Comparison of ENCODE assay signal across 9 cellular contexts in genomic region chr10:88979153-88979562, GRCh38. TPM values are rescaled to one million over a fixed set of nuclear protein-coding genes. Genes with fewer than 3 reads are reported as not detected.
DNase-seq lines count a peak whose midpoint lies in the region; ATAC-seq and TF ChIP-seq lines count a peak whose summit lies in the region.
"Had no signal": no experiment of that assay in that cellular context is flagged by ENCODE, and none has a peak within 500 bp of the region (broad histone marks: within the 10 kb centered on the region; RNA-seq: fewer than 3 reads in every experiment).

No MANE protein-coding gene starts in this region.

- H3K9me3 ChIP-seq in adipocyte (ENCODE audit: control insufficient read depth, low read length) (no peaks in the 10 kb centered on the region), skeletal muscle tissue (ENCODE audit: control insufficient read depth in 3 of 3, low read length in 3 of 3) (no peaks in the 10 kb centered on the region)

- H3K27me3 ChIP-seq in GM23338 (ENCODE audit: insufficient read depth), result no peaks in the 10 kb centered on the region
- no peaks in the 10 kb centered on the region for H3K27me3 ChIP-seq in adipocyte (replicated peaks; ENCODE audit: control insufficient read depth, insufficient read depth, low read length)
- no peaks in the 10 kb centered on the region for H3K27me3 ChIP-seq in skeletal muscle tissue (ENCODE audit: control insufficient read depth in 3 of 3, insufficient read depth in 3 of 3, low read length in 3 of 3)

- H3F3A ChIP-seq in GM23338 (replicated peaks; ENCODE audit: low read depth), result no peaks in the 10 kb centered on the region

- no peaks in the 10 kb centered on the region for H3K4me1 ChIP-seq in GM23338 (ENCODE audit: insufficient read depth)
- peaks cover 35% of the 10 kb centered on the region for H3K4me1 ChIP-seq in adipocyte (ENCODE audit: control insufficient read depth, insufficient read depth, low read length)
- peaks cover 4 to 23% (median 12%) of the 10 kb centered on the region in 3 donors for H3K4me1 ChIP-seq in skeletal muscle tissue (ENCODE audit: control insufficient read depth in 3 of 3, insufficient read depth in 3 of 3, low read length in 3 of 3)

- no peak overlapping the region for H3K9ac ChIP-seq in adipocyte (ENCODE audit: low read length)
- peak overlapping the region in 1 of 3 donors; percentile 2 for H3K9ac ChIP-seq in skeletal muscle tissue (ENCODE audit: low read depth in 1 of 3, low read length in 3 of 3)

- H3K79me2 ChIP-seq in GM23338 (replicated peaks; ENCODE audit: insufficient read depth), result no peaks in the 10 kb centered on the region

- no peak overlapping the region for H3K4me3 Mint-ChIP-seq in GM23338
- H3K4me3 Mint-ChIP-seq: activated T-helper 1 cell treated with anti-CD3 and anti-CD28 coated beads, Interleukin-12 subunit alpha, Interleukin-12 subunit beta, Interleukin-2, Interleukin-4 antibody, amounts not matched to agents 30 ng/mL and 10 ng/mL and 1 ng/mL, durations not matched to agents 14 hours and 24 hours and 36 hours had no signal

- H3K27me3 Mint-ChIP-seq in GM23338 (ENCODE audit: insufficient read depth, low read depth, poor library complexity), result no peaks in the 10 kb centered on the region

- H3K4me1 Mint-ChIP-seq in GM23338, result peaks cover 4% of the 10 kb centered on the region; the same call in 2 of the 3 replicates

- no peak overlapping the region for H3K4me2 ChIP-seq in GM23338

- H3K36me3 Mint-ChIP-seq in GM23338 (ENCODE audit: low read depth), result no peaks in the 10 kb centered on the region

- no peaks in the 10 kb centered on the region for H3K9me2 ChIP-seq in GM23338 (ENCODE audit: insufficient read depth)

- H3K27ac Mint-ChIP-seq in GM23338, result no peak overlapping the region
- H3K27ac Mint-ChIP-seq: activated T-helper 1 cell treated with anti-CD3 and anti-CD28 coated beads, Interleukin-12 subunit alpha, Interleukin-12 subunit beta, Interleukin-2, Interleukin-4 antibody, amounts not matched to agents 30 ng/mL and 10 ng/mL and 1 ng/mL, durations not matched to agents 14 hours and 24 hours and 36 hours had no signal

- no peaks in the 10 kb centered on the region for H4K20me1 ChIP-seq in GM23338 (replicated peaks; ENCODE audit: insufficient read depth)

- TF ChIP-seq CTCF in GM23338 (conservative IDR thresholded peaks at IDR 0.05; ENCODE audit: low read depth in 2 of 2), result no peak

- H3K27ac ChIP-seq in GM23338 (ENCODE audit: low read depth) (no peak overlapping the region), skeletal muscle tissue (ENCODE audit: low read depth, low read length) (peak overlapping the region; percentile 65)

- DNase-seq in GM23338 (ENCODE audit: low spot score) (no peak), adipocyte (ENCODE audit: low read depth) (peak; percentile 83), left ventricle myocardium superior (peak; percentile 56), SKM-1 (lab: John Stamatoyannopoulos, UW; ENCODE audit: unreplicated experiment) (no peak), NCI-H1105 (lab: John Stamatoyannopoulos, UW) (no peak)

- peak; percentile 61 for ATAC-seq in GM23338
- ATAC-seq in left ventricle myocardium superior, result peak; percentile 75
- ATAC-seq in GM18519 (IDR thresholded peaks at IDR 0.05; ENCODE audit: low FRiP score, unreplicated experiment), result no peak
- no peak for ATAC-seq in HG03521 (IDR thresholded peaks at IDR 0.05; ENCODE audit: unreplicated experiment)

- no peaks in the 10 kb centered on the region for H3K9me3 Mint-ChIP-seq in GM23338
- H3K9me3 Mint-ChIP-seq: activated T-helper 1 cell treated with anti-CD3 and anti-CD28 coated beads, Interleukin-12 subunit alpha, Interleukin-12 subunit beta, Interleukin-2, Interleukin-4 antibody, amounts not matched to agents 30 ng/mL and 10 ng/mL and 1 ng/mL, durations not matched to agents 14 hours and 24 hours and 36 hours had no signal

- H3K36me3 ChIP-seq in GM23338 (ENCODE audit: insufficient read depth), result no peaks in the 10 kb centered on the region
- H3K36me3 ChIP-seq in adipocyte (ENCODE audit: control insufficient read depth, insufficient read depth, low read length, severe bottlenecking), result peaks cover 4% of the 10 kb centered on the region
- no peaks in the 10 kb centered on the region for H3K36me3 ChIP-seq in skeletal muscle tissue (ENCODE audit: control insufficient read depth in 3 of 3, insufficient read depth in 3 of 3, low read length in 3 of 3)

- H2AFZ ChIP-seq in GM23338, result no peak overlapping the region

- H3K4me3 ChIP-seq in GM23338 (no peak overlapping the region), adipocyte (ENCODE audit: low read length) (peak overlapping the region; percentile 46), skeletal muscle tissue (ENCODE audit: low read length in 3 of 3) (peak overlapping the region in 1 of 3 donors; percentile 26)

- intact Hi-C loops in left ventricle myocardium superior (cut with micrococcal nuclease), result no loop called here

TF ChIP-seq in GM23338, 12 proteins besides CTCF, POLR2A, EP300 and RAD21:
- TF ChIP-seq REST (IDR thresholded peaks at IDR 0.05; ENCODE audit: unreplicated experiment) (no peak), STAT1 (IDR thresholded peaks at IDR 0.05; ENCODE audit: unreplicated experiment) (no peak), ZNF331 (CRISPR knock-in tag; IDR thresholded peaks at IDR 0.05; ENCODE audit: low read depth) (no peak)

RNA-seq across cellular contexts. Expression of gene FAS, which starts 11.4 kb away (rescaled TPM):
- total RNA-seq in GM23338 (2014; rRNA removed; shearing (Covaris generic)), result 3.1 and 4.3 TPM in 2 replicates
- 3.1 and 3.5 TPM in 2 replicates for polyA plus RNA-seq in GM23338 (2016; fragmentation: Nextera tagmentation; extraction: Ambion mirVana)
- total RNA-seq in left ventricle myocardium superior, result 4.0 TPM
- 8.4 TPM for total RNA-seq in skeletal muscle tissue

RNA-seq across cellular contexts. Expression of gene ACTA2, which starts 26.6 kb away (rescaled TPM):
- total RNA-seq in GM23338 (2014; rRNA removed; shearing (Covaris generic)), result 2.4 and 9.4 TPM in 2 replicates
- polyA plus RNA-seq in GM23338 (2016; fragmentation: Nextera tagmentation; extraction: Ambion mirVana), result 3.4 and 3.9 TPM in 2 replicates
- total RNA-seq in left ventricle myocardium superior (53.5 TPM), skeletal muscle tissue (314 TPM)

Comparison
In these comparisons a context has a peak if more than half of its experiments do, and no peak if none do; other contexts are left out.
1. ATAC-seq: peak in GM23338 (single experiment) and left ventricle myocardium superior (single experiment); none in GM18519 (single experiment) and HG03521 (single experiment).
2. DNase-seq: peak in adipocyte (single experiment) and left ventricle myocardium superior (single experiment); none in GM23338 (single experiment), SKM-1 (single experiment) and NCI-H1105 (single experiment).